ENCODE assay signal across 32 cellular contexts in genomic region chr7:140041626-140042385, GRCh38. TPM values are rescaled to one million over a fixed set of nuclear protein-coding genes. Genes with fewer than 3 reads are reported as not detected.
DNase-seq lines count a peak whose midpoint lies in the region; ATAC-seq, FAIRE-seq and TF ChIP-seq lines count a peak whose summit lies in the region.
"Had no signal": no experiment of that assay in that cellular context is flagged by ENCODE, and none has a peak within 500 bp of the region (broad histone marks: within the 10 kb centered on the region; RNA-seq: fewer than 3 reads in every experiment).

No MANE protein-coding gene starts in this region.

- TF ChIP-seq POLR2A in endothelial cell of umbilical vein (IDR thresholded peaks at IDR 0.05; ENCODE audit: low read depth, low read length), result peak; percentile 51

- H3K4me3 ChIP-seq in mammary epithelial cell (replicated peaks in 1 of 3; ENCODE audit: insufficient read depth in 1 of 3, low read depth in 2 of 3, low read length in 3 of 3) (no peak overlapping the region), endothelial cell of umbilical vein (replicated peaks in 1 of 3; ENCODE audit: insufficient read depth in 1 of 3, low read depth in 1 of 3, low read length in 3 of 3) (peak overlapping the region; percentile 16 to 53 (median 18))
- H3K4me3 ChIP-seq: body of pancreas, gastroesophageal sphincter, GM12878, left lung, SJCRH30, testis had no signal

- H4K20me1 ChIP-seq in mammary epithelial cell (ENCODE audit: insufficient read depth, low read length) (no peaks in the 10 kb centered on the region), endothelial cell of umbilical vein (replicated peaks; ENCODE audit: control insufficient read depth, extremely low read depth, insufficient read depth, low read length) (no peaks in the 10 kb centered on the region)

- no peaks in the 10 kb centered on the region for H3K36me3 ChIP-seq in mammary epithelial cell (ENCODE audit: insufficient read depth, low read length)
- H3K36me3 ChIP-seq in endothelial cell of umbilical vein (ENCODE audit: control insufficient read depth in 2 of 2, extremely low read depth in 1 of 2, insufficient read depth in 2 of 2, low read length in 2 of 2), result peaks cover 9 to 12% of the 10 kb centered on the region in 2 experiments
- H3K36me3 ChIP-seq: SJCRH30 had no signal

- H3K36me3 Mint-ChIP-seq in MCF 10A (ENCODE audit: insufficient read depth, unreplicated experiment), result peaks cover 51% of the 10 kb centered on the region
- peaks cover 6% of the 10 kb centered on the region; the same call in 1 of the 2 replicates for H3K36me3 Mint-ChIP-seq in WTC11

- intact Hi-C loops in MCF 10A (cut with micrococcal nuclease) (no loop called here), mammary epithelial cell (cut with micrococcal nuclease) (no loop called here), endothelial cell of umbilical vein (cut with micrococcal nuclease) (loop anchor here (1.0 to 10.0 kb wide), 4 partner anchors 19 to 1633 kb away; no protein-coding TSS in a partner anchor)

- WGBS in mammary epithelial cell (ENCODE audit: low coverage, missing lambda C conversion rate), result 95% methylated on average over 12 of the region's 12 CpGs

- POLR2A ChIA-PET in MCF 10A (lab: Yijun Ruan, JAX) (interaction anchor here (1.0 kb wide), 1 partner anchor 22 kb away, joined by 3 read pairs; no protein-coding TSS in a partner anchor), WTC11 (lab: Charles Lee) (no interaction called here), endothelial cell of umbilical vein (lab: Charles Lee) (interaction anchor here (1.3 to 1.6 kb wide), 4 partner anchors 17 to 702 kb away, joined by 3 to 5 read pairs (median 4); no protein-coding TSS in a partner anchor)

- BruUV-seq in MCF 10A (replicated peaks; lab: Mats Ljungman, UMichigan) (no TSS peak), mammary epithelial cell (replicated peaks; lab: Mats Ljungman, UMichigan) (no TSS peak), endothelial cell of umbilical vein (replicated peaks; lab: Mats Ljungman, UMichigan) (TSS peak; percentile 67)

- no peak for TF ChIP-seq CTCF in MCF 10A (IDR thresholded peaks at IDR 0.05; ENCODE audit: unreplicated experiment)
- no peak for TF ChIP-seq CTCF in mammary epithelial cell (conservative IDR thresholded peaks at IDR 0.05 in 1 of 2, IDR thresholded peaks at IDR 0.05 in 1 of 2; ENCODE audit: extremely low read depth in 1 of 2, insufficient read depth in 1 of 2, low read depth in 1 of 2, low read length in 2 of 2)
- no peak for TF ChIP-seq CTCF in WTC11 (IDR thresholded peaks at IDR 0.05)
- no peak for TF ChIP-seq CTCF in endothelial cell of umbilical vein (IDR thresholded peaks at IDR 0.05; ENCODE audit: extremely low read depth in 1 of 2, insufficient read depth in 1 of 2, low read depth in 1 of 2, low read length in 2 of 2)

- no peaks in the 10 kb centered on the region for H3K79me2 ChIP-seq in mammary epithelial cell (ENCODE audit: insufficient read depth, low read length)
- peaks cover 35% of the 10 kb centered on the region for H3K79me2 ChIP-seq in endothelial cell of umbilical vein (ENCODE audit: control insufficient read depth, insufficient read depth, low read length)

- H3K9me1 ChIP-seq in endothelial cell of umbilical vein (replicated peaks; ENCODE audit: control insufficient read depth, extremely low read depth, insufficient read depth, low read length), result no peaks in the 10 kb centered on the region

- H2AFZ ChIP-seq in mammary epithelial cell (ENCODE audit: low read depth, low read length) (no peak overlapping the region), endothelial cell of umbilical vein (ENCODE audit: low read depth, low read length) (peak overlapping the region; percentile 32)

- DNase-seq in MCF 10A (ENCODE audit: unreplicated experiment) (peak; percentile 20), mammary epithelial cell (no peak), WTC11 (ENCODE audit: low spot score) (no peak), endothelial cell of umbilical vein (ENCODE audit: low read depth, low spot score) (peak; percentile 91), NCI-H2196 (lab: John Stamatoyannopoulos, UW; ENCODE audit: unreplicated experiment) (no peak), DMS153 (lab: John Stamatoyannopoulos, UW) (no peak)
- DNase-seq: body of pancreas; C1 segment of cervical spinal cord; DND-41; effector memory CD4-positive, alpha-beta T cell; HCEC 1CT; hypothalamus; left lung; naive thymus-derived CD4-positive, alpha-beta T cell; NCI-H1105; NCI-H2081; NCI-H446; retina; SJCRH30; stimulated activated CD4-positive, alpha-beta T cell treated with anti-CD3 and anti-CD28 coated beads, Interleukin-4, amount 100 ng/mL, for 1 hour; testis had no signal

- H3K27me3 Mint-ChIP-seq in MCF 10A (ENCODE audit: insufficient read depth, unreplicated experiment) (no peaks in the 10 kb centered on the region), WTC11 (ENCODE audit: low read depth) (no peaks in the 10 kb centered on the region)
- H3K27me3 Mint-ChIP-seq: activated naive CD8-positive, alpha-beta T cell; naive thymus-derived CD4-positive, alpha-beta T cell; stimulated activated memory B cell treated with anti-CD40 and anti-IgM and Interleukin-4, amounts not matched to agents 10 μg/mL and 1 μg/mL and 100 μg/mL, for 72 hours had no signal

- ATAC-seq in WTC11 (no peak), GM19328 (IDR thresholded peaks at IDR 0.05; ENCODE audit: unreplicated experiment) (no peak), GM21423 (IDR thresholded peaks at IDR 0.05; ENCODE audit: unreplicated experiment) (no peak)
- ATAC-seq: body of pancreas; esophagus mucosa; gastroesophageal sphincter; GM12878; HepG2; left lung; naive thymus-derived CD4-positive, alpha-beta T cell; stimulated activated memory B cell treated with anti-CD40 and anti-IgM and Interleukin-4, amounts not matched to agents 10 μg/mL and 1 μg/mL and 100 μg/mL, for 72 hours had no signal

- H3K4me1 Mint-ChIP-seq in MCF 10A (ENCODE audit: insufficient read depth, unreplicated experiment), result peaks cover 6% of the 10 kb centered on the region
- H3K4me1 Mint-ChIP-seq in WTC11, result no peaks in the 10 kb centered on the region
- H3K4me1 Mint-ChIP-seq: mesothelial cell of epicardium had no signal

- dilution Hi-C loops in mammary epithelial cell (cut with HindIII; ENCODE audit: low sequenced_read_pairs), result no loop called here
- dilution Hi-C loops in endothelial cell of umbilical vein (cut with MboI; ENCODE audit: extremely low pct_ligation_motif_present, low sequenced_read_pairs), result no loop called here

- H3K4me2 ChIP-seq in mammary epithelial cell (ENCODE audit: insufficient read depth, low read depth, low read length) (no peak overlapping the region), endothelial cell of umbilical vein (ENCODE audit: insufficient read depth, low read length) (peak overlapping the region; percentile 86)

- H3K27me3 ChIP-seq in mammary epithelial cell (ENCODE audit: insufficient read depth, low read length), result no peaks in the 10 kb centered on the region
- no peaks in the 10 kb centered on the region for H3K27me3 ChIP-seq in endothelial cell of umbilical vein (ENCODE audit: control insufficient read depth in 2 of 2, insufficient read depth in 2 of 2, low read length in 2 of 2)
- H3K27me3 ChIP-seq: body of pancreas, gastroesophageal sphincter, left lung, SJCRH30, testis had no signal

- H3K27ac Mint-ChIP-seq in MCF 10A (ENCODE audit: low read depth, unreplicated experiment) (no peak overlapping the region), WTC11 (peak overlapping the region; percentile 8; the same call in 1 of the 2 replicates)
- H3K27ac Mint-ChIP-seq: activated naive CD8-positive, alpha-beta T cell; activated T-helper 2 cell treated with anti-CD3 and anti-CD28 coated beads, Interferon-gamma antibody, Interleukin-2, Interleukin-4, amounts not matched to agents 10 μg/mL and 5 μg/mL and 100 μg/mL, durations not matched to agents 14 hours and 24 hours and 36 hours; mesothelial cell of epicardium; stimulated activated memory B cell treated with anti-CD40 and anti-IgM and Interleukin-4, amounts not matched to agents 10 μg/mL and 1 μg/mL and 100 μg/mL, for 72 hours had no signal

- H3K9me3 ChIP-seq in mammary epithelial cell (replicated peaks; ENCODE audit: insufficient read depth, low read length) (no peaks in the 10 kb centered on the region), endothelial cell of umbilical vein (replicated peaks; ENCODE audit: control insufficient read depth, insufficient read depth, low read length) (no peaks in the 10 kb centered on the region)
- H3K9me3 ChIP-seq: body of pancreas, gastroesophageal sphincter, left lung, SJCRH30, testis had no signal

- H3K4me1 ChIP-seq in mammary epithelial cell (ENCODE audit: insufficient read depth, low read length) (no peaks in the 10 kb centered on the region), endothelial cell of umbilical vein (ENCODE audit: control insufficient read depth, extremely low read depth, insufficient read depth, low read length) (peaks cover 46% of the 10 kb centered on the region)
- H3K4me1 ChIP-seq: gastroesophageal sphincter, SJCRH30, testis had no signal

- H3K9me3 Mint-ChIP-seq in MCF 10A (ENCODE audit: unreplicated experiment), result no peaks in the 10 kb centered on the region
- no peaks in the 10 kb centered on the region for H3K9me3 Mint-ChIP-seq in WTC11
- H3K9me3 Mint-ChIP-seq: activated T-helper 2 cell treated with anti-CD3 and anti-CD28 coated beads, Interferon-gamma antibody, Interleukin-2, Interleukin-4, amounts not matched to agents 10 μg/mL and 5 μg/mL and 100 μg/mL, durations not matched to agents 14 hours and 24 hours and 36 hours; mesothelial cell of epicardium; naive thymus-derived CD4-positive, alpha-beta T cell; stimulated activated memory B cell treated with anti-CD40 and anti-IgM and Interleukin-4, amounts not matched to agents 10 μg/mL and 1 μg/mL and 100 μg/mL, for 72 hours had no signal

- CTCF ChIA-PET in MCF 10A (lab: Yijun Ruan, JAX) (interaction anchor here (0.6 to 1.4 kb wide), 2 partner anchors 9 to 92 kb away, joined by 3 to 4 read pairs; no protein-coding TSS in a partner anchor), mammary epithelial cell (lab: Charles Lee; ENCODE audit: low non-redundant PET) (no interaction called here), WTC11 (lab: Charles Lee) (interaction anchor here (0.6 to 1.2 kb wide), 2 partner anchors 36 to 196 kb away, joined by 3 to 5 read pairs; no protein-coding TSS in a partner anchor), endothelial cell of umbilical vein (lab: Charles Lee) (interaction anchor here (0.7 to 6.0 kb wide), 3 partner anchors 9 to 36 kb away, joined by 3 to 66 read pairs (median 4); partner anchors contain the start of gene PARP12)

- FAIRE-seq in endothelial cell of umbilical vein (lab: Jason Lieb, UNC), result peak; percentile 92
- FAIRE-seq: colon, GM12878, HepG2 had no signal

- H3K4me3 Mint-ChIP-seq in MCF 10A (ENCODE audit: unreplicated experiment) (no peak overlapping the region), WTC11 (no peak overlapping the region)
- H3K4me3 Mint-ChIP-seq: activated naive CD8-positive, alpha-beta T cell; mesothelial cell of epicardium; naive thymus-derived CD4-positive, alpha-beta T cell; stimulated activated memory B cell treated with anti-CD40 and anti-IgM and Interleukin-4, amounts not matched to agents 10 μg/mL and 1 μg/mL and 100 μg/mL, for 72 hours had no signal

- no peak overlapping the region for H3K27ac ChIP-seq in mammary epithelial cell (ENCODE audit: insufficient read depth, low read depth, low read length)
- H3K27ac ChIP-seq in endothelial cell of umbilical vein (ENCODE audit: insufficient read depth, low read depth, low read length), result peak overlapping the region; percentile 85
- H3K27ac ChIP-seq: body of pancreas, gastroesophageal sphincter, left lung, SJCRH30, testis had no signal

- H3K9ac ChIP-seq in mammary epithelial cell (ENCODE audit: insufficient read depth, low read length) (no peak overlapping the region), endothelial cell of umbilical vein (replicated peaks; ENCODE audit: extremely low read depth, insufficient read depth, low read length) (peak overlapping the region; percentile 61)

- in situ Hi-C loops in mammary epithelial cell (cut with MboI; ENCODE audit: low sequenced_read_pairs in 2 of 2), result no loop called here

RNA-seq across cellular contexts. Expression of gene PARP12, which starts 20.9 kb away (rescaled TPM):
- total RNA-seq in MCF 10A (2022), result 35.0 and 41.4 TPM in 2 replicates
- total RNA-seq in mammary epithelial cell, result 10 to 100 TPM; 16.0 to 19.3 TPM
- polyA plus RNA-seq in mammary epithelial cell, result 13.7 TPM
- 21.9 TPM for polyA minus RNA-seq in mammary epithelial cell
- total RNA-seq in WTC11 (2021), result 9.1 to 10.5 TPM (median 9.5 TPM) in 3 replicates
- total RNA-seq in endothelial cell of umbilical vein, result 52.2 and 65.4 TPM in 2 replicates
- polyA plus RNA-seq in endothelial cell of umbilical vein, result 83.2 and 89.1 TPM in 2 replicates
- polyA plus RNA-seq in endothelial cell of umbilical vein (2011; cell fraction: cytosol; rRNA removed), result 62.3 and 62.8 TPM in 2 replicates
- polyA plus RNA-seq in endothelial cell of umbilical vein (2011; cell fraction: nucleus; rRNA removed), result 147 and 151 TPM in 2 replicates
- polyA plus RNA-seq in endothelial cell of umbilical vein (2012), result 51.6 and 58.8 TPM in 2 replicates
- polyA minus RNA-seq in endothelial cell of umbilical vein, result 71.4 and 86.8 TPM in 2 replicates
- polyA minus RNA-seq in endothelial cell of umbilical vein (2011; cell fraction: cytosol; rRNA and poly(A)+ RNA removed), result 30.9 TPM
- 59.9 and 68.6 TPM in 2 replicates for polyA minus RNA-seq in endothelial cell of umbilical vein (2011; cell fraction: nucleus; rRNA and poly(A)+ RNA removed)
- total RNA-seq: SJCRH30 had no signal

Comparison
In these comparisons a context has a peak if more than half of its experiments do, and no peak if none do; other contexts are left out.
1. DNase-seq: peak in MCF 10A (single experiment) and endothelial cell of umbilical vein (single experiment); none in mammary epithelial cell (single experiment), WTC11 (single experiment), NCI-H2196 (single experiment) and DMS153 (single experiment).
2. H3K4me3 ChIP-seq: peak in endothelial cell of umbilical vein (3 of 3); none in mammary epithelial cell (0 of 3).